Comparison of ENCODE assay signal across 15 cellular contexts in genomic region chr1:73821520-73821919, GRCh38.
DNase-seq lines count a peak whose midpoint lies in the region; ATAC-seq and TF ChIP-seq lines count a peak whose summit lies in the region.
"Had no signal": no experiment of that assay in that cellular context is flagged by ENCODE, and none has a peak within 500 bp of the region (broad histone marks: within the 10 kb centered on the region; RNA-seq: fewer than 3 reads in every experiment).

No MANE protein-coding gene starts in this region.

- H3K4me3 Mint-ChIP-seq in T-helper 17 cell, result no peak overlapping the region
- H3K4me3 Mint-ChIP-seq: activated T-cell treated with anti-CD3 and anti-CD28 coated beads, Interleukin-2, amount 50 U/mL, for 24 hours; CD14-positive monocyte; WTC11 had no signal

- H3K27me3 ChIP-seq in H7 (ENCODE audit: control insufficient read depth, insufficient read depth, low read length) (no peaks in the 10 kb centered on the region), upper lobe of left lung (no peaks in the 10 kb centered on the region)
- H3K27me3 ChIP-seq: gastrocnemius medialis had no signal

- no peaks in the 10 kb centered on the region for H3K36me3 Mint-ChIP-seq in T-helper 17 cell (ENCODE audit: low read depth)
- H3K36me3 Mint-ChIP-seq: CD14-positive monocyte, WTC11 had no signal

- H3K36me3 ChIP-seq in H7 (replicated peaks; ENCODE audit: control insufficient read depth, insufficient read depth, low read length) (no peaks in the 10 kb centered on the region), upper lobe of left lung (no peaks in the 10 kb centered on the region)
- H3K36me3 ChIP-seq: gastrocnemius medialis had no signal

- no peaks in the 10 kb centered on the region for H3K9me3 ChIP-seq in T-helper 17 cell (ENCODE audit: control insufficient read depth, low read length, poor library complexity, severe bottlenecking)
- H3K9me3 ChIP-seq in upper lobe of left lung, result no peaks in the 10 kb centered on the region
- H3K9me3 ChIP-seq: gastrocnemius medialis had no signal

- ATAC-seq in GM19025 (IDR thresholded peaks at IDR 0.05; ENCODE audit: low read depth, unreplicated experiment), result peak; percentile 80
- peak; percentile 84 for ATAC-seq in GM21786 (IDR thresholded peaks at IDR 0.05; ENCODE audit: unreplicated experiment)
- ATAC-seq in HG03159 (IDR thresholded peaks at IDR 0.05; ENCODE audit: unreplicated experiment), result peak; percentile 89
- ATAC-seq in T-helper 17 cell, result no peak
- ATAC-seq in upper lobe of left lung (ENCODE audit: low FRiP score in 2 of 2), result no peak
- ATAC-seq: gastrocnemius medialis, WTC11 had no signal

- no peak overlapping the region for H3K27ac ChIP-seq in upper lobe of left lung
- H3K27ac ChIP-seq: gastrocnemius medialis had no signal

- TF ChIP-seq CTCF in upper lobe of left lung (IDR thresholded peaks at IDR 0.05), result no peak

- TF ChIP-seq POLR2A in upper lobe of left lung (IDR thresholded peaks at IDR 0.05), result no peak

- TF ChIP-seq EP300 in upper lobe of left lung (IDR thresholded peaks at IDR 0.05), result no peak

- H3K4me1 ChIP-seq in upper lobe of left lung, result no peaks in the 10 kb centered on the region
- H3K4me1 ChIP-seq: gastrocnemius medialis had no signal

- DNase-seq in OCI-M1 (lab: John Stamatoyannopoulos, UW), result peak; percentile 72
- DNase-seq in T-helper 17 cell, result no peak
- DNase-seq in H7, result no peak
- DNase-seq in upper lobe of left lung, result no peak
- DNase-seq: activated T-cell treated with anti-CD3 and anti-CD28 coated beads, Interleukin-2, amount 50 U/mL, for 24 hours; effector CD8-positive, alpha-beta T cell; gastrocnemius medialis; islet precursor cell; NCI-H774; stimulated activated CD4-positive, alpha-beta T cell treated with anti-CD3 and anti-CD28 coated beads, Interleukin-4, amount 100 ng/mL, for 24 hours had no signal

- H3K27me3 Mint-ChIP-seq in T-helper 17 cell, result no peaks in the 10 kb centered on the region
- H3K27me3 Mint-ChIP-seq: activated T-cell treated with anti-CD3 and anti-CD28 coated beads, Interleukin-2, amount 50 U/mL, for 24 hours had no signal

- H3K4me3 ChIP-seq in H7 (ENCODE audit: insufficient read depth, low read depth, low read length), result no peak overlapping the region
- no peak overlapping the region for H3K4me3 ChIP-seq in upper lobe of left lung
- H3K4me3 ChIP-seq: gastrocnemius medialis had no signal

- no peaks in the 10 kb centered on the region for H3K4me1 Mint-ChIP-seq in T-helper 17 cell
- H3K4me1 Mint-ChIP-seq: CD14-positive monocyte had no signal

- H3K27ac Mint-ChIP-seq in T-helper 17 cell, result no peak overlapping the region
- H3K27ac Mint-ChIP-seq: activated T-cell treated with anti-CD3 and anti-CD28 coated beads, Interleukin-2, amount 50 U/mL, for 24 hours; CD14-positive monocyte; WTC11 had no signal

Comparison
In these comparisons a context has a peak if more than half of its experiments do, and no peak if none do; other contexts are left out.
1. ATAC-seq: peak in GM19025 (single experiment), GM21786 (single experiment) and HG03159 (single experiment); none in T-helper 17 cell (single experiment) and upper lobe of left lung (0 of 2).